In the genomic region with DNA sequence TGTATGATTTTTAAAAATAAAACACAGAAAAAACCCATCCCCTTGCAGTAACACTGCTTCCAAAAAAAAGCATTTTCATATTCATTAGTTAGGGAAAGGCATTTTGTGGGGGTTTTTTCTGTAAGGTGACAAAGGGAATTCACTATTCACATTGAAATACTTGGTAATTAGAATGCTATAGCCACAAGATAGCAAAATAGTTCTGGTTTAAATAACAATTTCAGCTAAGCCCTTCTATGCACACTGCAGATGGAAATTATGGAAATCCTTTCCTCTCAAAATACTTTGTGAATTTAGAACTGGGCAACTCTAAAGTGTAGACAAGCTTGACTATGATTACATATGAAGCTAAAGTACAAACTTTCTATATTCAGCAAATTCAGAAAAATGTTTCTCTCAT, we compare ENCODE assay signal across 28 cellular contexts.
"Had no signal": no experiment of that assay in that cellular context is flagged by ENCODE, and none has a peak within 500 bp of the region (broad histone marks: within the 10 kb centered on the region; RNA-seq: fewer than 3 reads in every experiment).

No MANE protein-coding gene starts in this region.

- H3K4me3 ChIP-seq: ascending aorta, breast epithelium, cardiac muscle cell, colonic mucosa, heart left ventricle, hepatocyte had no signal

- DNase-seq: activated CD4-positive, alpha-beta memory T cell treated with anti-CD3 and anti-CD28 coated beads, Interleukin-2, amount 10 ng/mL, durations not matched to agents 7 days and 5 days; activated CD4-positive, alpha-beta T cell treated with anti-CD3 and anti-CD28 coated beads for 1 hour; activated CD4-positive, alpha-beta T cell treated with anti-CD3 and anti-CD28 coated beads for 4 hours; activated CD4-positive, alpha-beta T cell treated with anti-CD3 and anti-CD28 coated beads, Interleukin-2, amount 10 ng/mL, durations not matched to agents 7 days and 5 days; activated CD4-positive, alpha-beta T cell treated with anti-CD3 and anti-CD28 coated beads, Interleukin-2, amount 50 U/mL, for 4 hours; activated CD8-positive, alpha-beta memory T cell treated with anti-CD3 and anti-CD28 coated beads, Interleukin-2, amount 50 U/mL, for 48 hours; activated gamma-delta T cell; activated naive CD4-positive, alpha-beta T cell; activated naive CD4-positive, alpha-beta T cell treated with anti-CD3 and anti-CD28 coated beads, Interleukin-2, amount 10 ng/mL, durations not matched to agents 7 days and 5 days; activated naive CD8-positive, alpha-beta T cell treated with anti-CD3 and anti-CD28 coated beads, Interleukin-2, amount 10 ng/mL, durations not matched to agents 7 days and 5 days; activated T-cell treated with anti-CD3 and anti-CD28 coated beads for 4 hours; activated T-cell treated with anti-CD3 and anti-CD28 coated beads, Interleukin-2, amount 50 U/mL, for 24 hours; activated T-cell treated with anti-CD3 and anti-CD28 coated beads, Interleukin-2, amount 50 U/mL, for 72 hours; central memory CD4-positive, alpha-beta T cell; cerebellar nuclear complex; colonic mucosa; effector CD8-positive, alpha-beta T cell; endodermal cell; foreskin fibroblast; glutamatergic neuron; heart left ventricle; T-helper 2 cell had no signal

- H3K9me3 ChIP-seq: ascending aorta, breast epithelium, colonic mucosa, heart left ventricle had no signal

- H3K79me2 ChIP-seq: hepatocyte had no signal

- H3K27ac ChIP-seq: ascending aorta, breast epithelium, cardiac muscle cell, colonic mucosa, heart left ventricle, hepatocyte had no signal

- H3K36me3 ChIP-seq: ascending aorta, breast epithelium, cardiac muscle cell, colonic mucosa, heart left ventricle had no signal

- H3K4me1 ChIP-seq: ascending aorta, breast epithelium, colonic mucosa, heart left ventricle had no signal

- H3K27me3 ChIP-seq: ascending aorta, breast epithelium, cardiac muscle cell, colonic mucosa, heart left ventricle, hepatocyte had no signal

- ATAC-seq: activated naive CD4-positive, alpha-beta T cell treated with anti-CD3 and anti-CD28 coated beads, Interleukin-2, amount 50 U/mL, for 72 hours; activated T-cell treated with anti-CD3 and anti-CD28 coated beads, Interleukin-2, amount 50 U/mL, for 72 hours; esophagus mucosa; heart left ventricle had no signal

- H2AFZ ChIP-seq: hepatocyte had no signal

- H3K4me2 ChIP-seq: hepatocyte had no signal
